25 cellular contexts compared by ENCODE assay signal in the genomic region with DNA sequence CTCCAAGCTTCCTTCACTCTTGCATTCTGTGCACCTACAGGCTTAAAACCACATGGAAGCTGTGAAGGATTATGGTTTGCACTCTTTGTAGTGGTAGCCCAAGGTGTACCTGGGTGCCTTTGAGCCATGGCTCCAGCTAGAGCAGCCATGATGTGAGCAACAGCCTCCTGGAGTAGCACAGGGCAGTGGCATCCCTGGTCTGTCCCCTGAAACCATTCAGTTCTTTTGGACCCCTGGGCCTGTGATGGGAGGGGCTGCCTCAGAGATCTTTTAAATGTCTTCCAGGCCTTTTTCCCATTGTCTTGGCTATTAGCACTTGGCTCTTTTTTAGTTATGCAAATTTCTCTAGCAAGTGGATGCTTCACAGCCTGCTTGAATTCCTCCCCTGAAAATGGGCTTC. TPM values are rescaled to one million over a fixed set of nuclear protein-coding genes. Genes with fewer than 3 reads are reported as not detected.
"Had no signal": no experiment of that assay in that cellular context is flagged by ENCODE, and none has a peak within 500 bp of the region (broad histone marks: within the 10 kb centered on the region; RNA-seq: fewer than 3 reads in every experiment).

No MANE protein-coding gene starts in this region.

- H3K9me3 ChIP-seq: MG63, SK-N-SH had no signal

- FAIRE-seq: HepG2 had no signal

- H3K9me2 ChIP-seq: SK-N-SH had no signal

- H3K27me3 ChIP-seq: MG63 had no signal

- H3K36me3 ChIP-seq: MG63 had no signal

- H3K4me3 ChIP-seq: MG63 had no signal

- ATAC-seq: HepG2, Panc1, PC-3 had no signal

- H3K4me2 ChIP-seq: SK-N-SH had no signal

- H3K9ac ChIP-seq: SK-N-SH had no signal

- H3K27ac ChIP-seq: RWPE1 had no signal

- DNase-seq: IMR-90, Karpas-422, KG1, MG63, NCI-H1092, NCI-H1105 treated with DMSO at 0.1 percent for 48 hours, NCI-H1436, NCI-H187, NCI-H2029, NCI-H2081 treated with DMSO at 0.1 percent for 48 hours, NCI-H2171, NCI-H226, NCI-H446, NCI-H510A, NCI-H524 treated with DMSO at 0.1 percent for 48 hours, NCI-H774, PC-3, SHP77, SK-N-SH, SW 1271 had no signal

RNA-seq across cellular contexts. Expression of gene CLCA4, which starts 47.4 kb away (rescaled TPM):
- total RNA-seq: HepG2, IMR-90, OCI-LY7, PC-3, SK-MEL-5 had no signal
- polyA plus RNA-seq: HepG2, IMR-90, SK-N-SH had no signal
